Comparison of ENCODE assay signal across 10 cellular contexts in genomic region chr7:97731736-97732370, GRCh38. TPM values are rescaled to one million over a fixed set of nuclear protein-coding genes. Genes with fewer than 3 reads are reported as not detected.
DNase-seq lines count a peak whose midpoint lies in the region; ATAC-seq lines count a peak whose summit lies in the region.
"Had no signal": no experiment of that assay in that cellular context is flagged by ENCODE, and none has a peak within 500 bp of the region (broad histone marks: within the 10 kb centered on the region; RNA-seq: fewer than 3 reads in every experiment).

A gene with protein sequence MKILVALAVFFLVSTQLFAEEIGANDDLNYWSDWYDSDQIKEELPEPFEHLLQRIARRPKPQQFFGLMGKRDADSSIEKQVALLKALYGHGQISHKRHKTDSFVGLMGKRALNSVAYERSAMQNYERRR (plus strand): TSS chr7:97732086. CDS start chr7:97732613, 527 bp downstream.

- ATAC-seq in activated T-helper 17 cell treated with anti-CD3 and anti-CD28 coated beads, Interleukin-2, amount 50 U/mL, for 72 hours (replicated peaks): no peak
- no peak for ATAC-seq in HG03439 (IDR thresholded peaks at IDR 0.05; ENCODE audit: unreplicated experiment)
- ATAC-seq: natural killer cell had no signal

- H3K36me3 Mint-ChIP-seq in activated T-helper 17 cell treated with anti-CD3 and anti-CD28 coated beads, Interleukin-2, amount 50 U/mL, for 72 hours (ENCODE audit: low read depth): no peaks in the 10 kb centered on the region

- peaks cover 60% of the 10 kb centered on the region for H3K27me3 Mint-ChIP-seq in activated T-helper 17 cell treated with anti-CD3 and anti-CD28 coated beads, Interleukin-2, amount 50 U/mL, for 72 hours

- intact Hi-C loops in head of caudate nucleus (cut with DNase I): no loop called here
- intact Hi-C loops in posterior vena cava (cut with DNase I): no loop called here

- H3K4me3 Mint-ChIP-seq in activated T-helper 17 cell treated with anti-CD3 and anti-CD28 coated beads, Interleukin-2, amount 50 U/mL, for 72 hours: peak within 1 kb of the TSS; percentile 39
- H3K4me3 Mint-ChIP-seq: natural killer cell had no signal

- H3K9me3 Mint-ChIP-seq in activated T-helper 17 cell treated with anti-CD3 and anti-CD28 coated beads, Interleukin-2, amount 50 U/mL, for 72 hours: no peaks in the 10 kb centered on the region

- DNase-seq in ELF-1 (ENCODE audit: low read depth, low spot score): peak; percentile 42
- DNase-seq in head of caudate nucleus: peak in 40 of 42 donors; percentile 2 to 68 (median 34)
- DNase-seq in posterior vena cava (ENCODE audit: low spot score): peak; percentile 73
- DNase-seq in NCI-H226: no peak
- DNase-seq in NCI-H69 (lab: John Stamatoyannopoulos, UW): no peak
- DNase-seq in NCI-H1048 (lab: John Stamatoyannopoulos, UW): no peak
- DNase-seq: MM.1S, natural killer cell had no signal

- H3K27ac Mint-ChIP-seq in activated T-helper 17 cell treated with anti-CD3 and anti-CD28 coated beads, Interleukin-2, amount 50 U/mL, for 72 hours: no peak within 1 kb of the TSS
- H3K27ac Mint-ChIP-seq: natural killer cell had no signal

- no peaks in the 10 kb centered on the region for H3K4me1 Mint-ChIP-seq in activated T-helper 17 cell treated with anti-CD3 and anti-CD28 coated beads, Interleukin-2, amount 50 U/mL, for 72 hours
- H3K4me1 Mint-ChIP-seq: natural killer cell had no signal

RNA-seq across cellular contexts. Expression of the gene that starts here (rescaled TPM):
- total RNA-seq in activated T-helper 17 cell treated with anti-CD3 and anti-CD28 coated beads, Interleukin-2, amount 50 U/mL, for 72 hours: not detected
- under 1 TPM in 1 of 2 donors, not detected in 1; 0.19 TPM for total RNA-seq in posterior vena cava
- total RNA-seq: natural killer cell had no signal

Comparison
In these comparisons a context has a peak if more than half of its experiments do, and no peak if none do; other contexts are left out.
1. Peak in DNase-seq in posterior vena cava; RNA of the gene not detected or under 1 TPM.
2. DNase-seq: peak in ELF-1 (single experiment) and head of caudate nucleus (40 of 42); none in NCI-H226 (single experiment), NCI-H69 (single experiment) and NCI-H1048 (single experiment).